In genomic region chr6:13574149-13574570, GRCh38 we compare ENCODE assay signal across 8 cellular contexts. TPM values are rescaled to one million over a fixed set of nuclear protein-coding genes. Genes with fewer than 3 reads are reported as not detected.
A peak's percentile ranks its signal among the peaks of the same experiment; 100 is the strongest.
DNase-seq lines count a peak whose midpoint lies in the region; ATAC-seq and TF ChIP-seq lines count a peak whose summit lies in the region.

No MANE protein-coding gene starts in this region.

- ATAC-seq in HG02852 (IDR thresholded peaks at IDR 0.05; ENCODE audit: unreplicated experiment) (peak; percentile 70), right cardiac atrium (peak; percentile 98)

- under 1% methylated on average over 46 of the region's 46 CpGs for WGBS in right cardiac atrium

- H3K4me1 ChIP-seq in right cardiac atrium (ENCODE audit: control insufficient read depth, insufficient read depth, low read length) (peaks cover 3% of the 10 kb centered on the region), vagina (peaks cover 11% of the 10 kb centered on the region)

- intact Hi-C loops in right cardiac atrium (cut with DNase I) (loop anchor here in 2 of 4 donors (10.0 kb wide), 2 partner anchors 89 to 239 kb away; partner anchors contain the start of gene GFOD1 (in 2 of the 2)), vagina (cut with DNase I) (no loop called here)

- H3K9me3 ChIP-seq in right cardiac atrium (ENCODE audit: control insufficient read depth, low read length) (no peaks in the 10 kb centered on the region), vagina (no peaks in the 10 kb centered on the region)

- H3K27me3 ChIP-seq in right cardiac atrium (ENCODE audit: control insufficient read depth, insufficient read depth), result no peaks in the 10 kb centered on the region
- no peaks in the 10 kb centered on the region for H3K27me3 ChIP-seq in vagina

- H3K36me3 ChIP-seq in vagina, result no peaks in the 10 kb centered on the region

- DNase-seq in GM13977 (ENCODE audit: low spot score) (peak; percentile 96), NCI-H1436 (lab: John Stamatoyannopoulos, UW) (peak; percentile 96), T-helper 1 cell (peak; percentile 88 to 96 (median 91)), amygdala (lab: John Stamatoyannopoulos, UW) (peak in 54 of 56 donors; percentile 34 to 96 (median 83)), right cardiac atrium (peak; percentile 94 to 97 (median 97)), putamen (ENCODE audit: low spot score) (peak; percentile 94), vagina (ENCODE audit: extremely low spot score in 2 of 2) (no peak)

- H3K4me3 ChIP-seq in right cardiac atrium (ENCODE audit: low read length) (peak overlapping the region; percentile 68), vagina (peak overlapping the region; percentile 82 to 91)

- TF ChIP-seq POLR2A in vagina (IDR thresholded peaks at IDR 0.05), result no peak

- TF ChIP-seq CTCF in GM13977 (IDR thresholded peaks at IDR 0.05; ENCODE audit: extremely low read depth, insufficient read depth, missing control alignments), result peak; percentile 57
- TF ChIP-seq CTCF in vagina (IDR thresholded peaks at IDR 0.05), result peak; percentile 44 to 70 (median 45)

- in situ Hi-C loops in GM13977 (cut with MboI; ENCODE audit: low pct_unique_long_range_greater_than_20kb, low sequenced_read_pairs, unreplicated experiment), result no loop called here

- H3K27ac ChIP-seq in right cardiac atrium (ENCODE audit: low read length), result peak overlapping the region; percentile 77
- H3K27ac ChIP-seq in vagina, result peak overlapping the region; percentile 94

RNA-seq across cellular contexts. Expression of gene SIRT5, which starts 0.2 kb away (rescaled TPM):
- total RNA-seq in right cardiac atrium, result 10 to 100 TPM; 25.5 to 39.4 (median 33.9) TPM
- polyA plus RNA-seq in right cardiac atrium, result 21.5 TPM
- 7.1 TPM for total RNA-seq in vagina

RNA-seq across cellular contexts. Expression of gene NOL7, which starts 41.0 kb away (rescaled TPM):
- total RNA-seq in right cardiac atrium (10 to 100 TPM; 44.7 to 56.5 (median 52.0) TPM), vagina (67.0 TPM)
- polyA plus RNA-seq in right cardiac atrium, result 65.2 TPM

Comparison
In these comparisons a context has a peak if more than half of its experiments do, and no peak if none do; other contexts are left out.
1. DNase-seq: peak in GM13977 (single experiment), NCI-H1436 (single experiment), T-helper 1 cell (5 of 5), amygdala (54 of 56), right cardiac atrium (3 of 3) and putamen (single experiment); none in vagina (0 of 2).